12 cellular contexts compared by ENCODE assay signal in the genomic region with DNA sequence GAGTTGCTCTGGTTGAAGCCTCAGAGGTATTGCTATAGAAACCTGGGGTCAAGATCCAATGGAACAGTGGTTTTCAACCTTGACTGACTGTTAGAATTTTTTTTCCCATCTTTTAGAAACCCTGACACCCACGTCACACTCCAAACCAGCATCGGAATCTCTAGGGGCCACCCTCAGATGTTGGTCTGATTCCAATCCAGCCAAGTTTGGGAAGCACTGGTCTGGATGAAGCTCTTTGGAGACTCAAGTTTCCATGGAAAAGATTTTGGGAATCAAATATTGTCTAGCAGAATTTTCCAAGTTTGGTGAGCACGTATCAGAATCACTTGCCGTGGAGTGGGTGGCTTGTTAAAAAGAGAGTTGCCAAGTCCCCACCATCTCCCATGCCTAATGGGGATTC.
"Had no signal": no experiment of that assay in that cellular context is flagged by ENCODE, and none has a peak within 500 bp of the region (broad histone marks: within the 10 kb centered on the region; RNA-seq: fewer than 3 reads in every experiment).

No MANE protein-coding gene starts in this region.

- H3K4me3 Mint-ChIP-seq: naive thymus-derived CD4-positive, alpha-beta T cell; T-helper 2 cell treated with Interferon-gamma antibody and Interleukin-4, amounts not matched to agents 5 μg/mL and 100 μg/mL, for 36 hours; type B pancreatic cell had no signal

- H3K27ac ChIP-seq: neutrophil had no signal

- H3K27ac Mint-ChIP-seq: naive thymus-derived CD4-positive, alpha-beta T cell; T-helper 2 cell treated with Interferon-gamma antibody and Interleukin-4, amounts not matched to agents 5 μg/mL and 100 μg/mL, for 36 hours; type B pancreatic cell had no signal

- H3K9me3 Mint-ChIP-seq: T-helper 2 cell treated with Interferon-gamma antibody and Interleukin-4, amounts not matched to agents 5 μg/mL and 100 μg/mL, for 36 hours had no signal

- H3K36me3 Mint-ChIP-seq: naive thymus-derived CD4-positive, alpha-beta T cell had no signal

- H3K36me3 ChIP-seq: neutrophil had no signal

- H3K9me3 ChIP-seq: neutrophil had no signal

- ATAC-seq: naive thymus-derived CD4-positive, alpha-beta T cell had no signal

- H3K4me3 ChIP-seq: lung had no signal

- DNase-seq: activated CD4-positive, CD25-positive, alpha-beta regulatory T cell treated with anti-CD3 and anti-CD28 coated beads, Interleukin-2, amount 50 U/mL, for 72 hours; activated naive CD4-positive, alpha-beta T cell; activated T-cell treated with anti-CD3 and anti-CD28 coated beads for 4 hours; dermis blood vessel endothelial cell; glutamatergic neuron; naive thymus-derived CD4-positive, alpha-beta T cell; stimulated activated CD4-positive, alpha-beta T cell treated with anti-CD3 and anti-CD28 coated beads, Interleukin-2, amount 100 ng/mL, for 48 hours; stimulated activated naive CD4-positive, alpha-beta T cell had no signal
